In genomic region chr15:59644757-59645156, GRCh38 we compare ENCODE assay signal across 34 cellular contexts. TPM values are rescaled to one million over a fixed set of nuclear protein-coding genes. Genes with fewer than 3 reads are reported as not detected.
DNase-seq lines count a peak whose midpoint lies in the region; ATAC-seq, FAIRE-seq and TF ChIP-seq lines count a peak whose summit lies in the region.
"Had no signal": no experiment of that assay in that cellular context is flagged by ENCODE, and none has a peak within 500 bp of the region (broad histone marks: within the 10 kb centered on the region; RNA-seq: fewer than 3 reads in every experiment).

No MANE protein-coding gene starts in this region.

- no peak for DNase-seq in activated CD4-positive, alpha-beta T cell treated with anti-CD3 and anti-CD28 coated beads for 36 hours
- DNase-seq in activated CD4-positive, alpha-beta T cell treated with anti-CD3 and anti-CD28 coated beads, Interleukin-2, amount 50 U/mL, for 1 hour = no peak
- no peak for DNase-seq in HFFc6
- DNase-seq in astrocyte (ENCODE audit: low read depth) = peak; percentile 16
- DNase-seq in mucosa of descending colon = no peak
- DNase-seq in NOMO-1 treated with dmso at 0.1 percent for 144 hours (lab: John Stamatoyannopoulos, UW; ENCODE audit: unreplicated experiment) = no peak
- no peak for DNase-seq in trophoblast cell
- no peak for DNase-seq in T-helper 2 cell
- DNase-seq: 8988T; activated CD4-positive, alpha-beta T cell treated with anti-CD3 and anti-CD28 coated beads, Interleukin-2, amount 50 U/mL, for 48 hours; activated CD8-positive, alpha-beta memory T cell treated with anti-CD3 and anti-CD28 coated beads, Interleukin-2, amount 50 U/mL, for 48 hours; activated effector memory CD4-positive, alpha-beta T cell treated with anti-CD3 and anti-CD28 coated beads, Interleukin-2, amount 50 U/mL, for 16 hours; aorta; CD4-positive, CD25-positive, alpha-beta regulatory T cell; central memory CD4-positive, alpha-beta T cell; DMS 273 treated with DMSO at 0.1 percent for 48 hours; midbrain; NCI-H1092; NCI-H1694 treated with DMSO at 0.1 percent for 48 hours; NCI-H524; ovary; PC-3; retina; Right ventricle myocardium superior; stimulated activated CD4-positive, alpha-beta T cell treated with anti-CD3 and anti-CD28 coated beads, Interleukin-1b, Interleukin-23, amount 100 ng/mL, for 48 hours; T1000; tibial artery had no signal

- peaks cover 32% of the 10 kb centered on the region for H3K36me3 Mint-ChIP-seq in activated CD4-positive, alpha-beta T cell treated with anti-CD3 and anti-CD28 coated beads for 36 hours (ENCODE audit: low read depth)
- H3K36me3 Mint-ChIP-seq in HFFc6 (ENCODE audit: low read depth) (peaks cover 19% of the 10 kb centered on the region), astrocyte (ENCODE audit: low read depth, unreplicated experiment) (no peaks in the 10 kb centered on the region)

- no peak overlapping the region for H3K23ac ChIP-seq in trophoblast cell (ENCODE audit: low read length)

- H2AFZ ChIP-seq in astrocyte (ENCODE audit: low read depth, low read length) (no peak overlapping the region), trophoblast cell (ENCODE audit: insufficient read depth, low read length, poor library complexity) (no peak overlapping the region)
- H2AFZ ChIP-seq: GM23338 had no signal

- no peak overlapping the region for H3K4me3 ChIP-seq in astrocyte (ENCODE audit: insufficient read depth, low read depth, low read length)
- no peak overlapping the region for H3K4me3 ChIP-seq in mucosa of descending colon
- no peak overlapping the region for H3K4me3 ChIP-seq in trophoblast cell (ENCODE audit: low read depth, low read length)
- H3K4me3 ChIP-seq: GM23338, ovary, smooth muscle cell, tibial artery had no signal

- no peak overlapping the region for H3K27ac ChIP-seq in astrocyte (ENCODE audit: low read depth, low read length)
- no peak overlapping the region for H3K27ac ChIP-seq in trophoblast cell (ENCODE audit: low read depth, low read length)
- H3K27ac ChIP-seq: ovary, tibial artery had no signal

- intact Hi-C loops in activated CD4-positive, alpha-beta T cell treated with anti-CD3 and anti-CD28 coated beads for 36 hours (cut with DNase I, micrococcal nuclease) = loop anchor here in 1 of 2 experiments (5.0 kb wide), 2 partner anchors 62 to 112 kb away; no protein-coding TSS in a partner anchor
- intact Hi-C loops in mucosa of descending colon (cut with DNase I, micrococcal nuclease) = no loop called here

- H3K36me3 ChIP-seq in astrocyte (ENCODE audit: insufficient read depth, low read length) (peaks cover 36% of the 10 kb centered on the region), mucosa of descending colon (ENCODE audit: low read depth) (peaks cover 9% of the 10 kb centered on the region), trophoblast cell (ENCODE audit: control insufficient read depth in 1 of 2, insufficient read depth in 2 of 2, low read length in 2 of 2) (peaks cover 14 to 19% of the 10 kb centered on the region in 2 experiments)
- H3K36me3 ChIP-seq: ovary had no signal

- H3K79me2 ChIP-seq in astrocyte (ENCODE audit: insufficient read depth, low read length) (peaks cover 8% of the 10 kb centered on the region), trophoblast cell (ENCODE audit: control insufficient read depth, insufficient read depth, low read length, poor library complexity) (no peaks in the 10 kb centered on the region)

- H2BK5ac ChIP-seq in trophoblast cell (ENCODE audit: low read depth, low read length, poor library complexity) = no peak overlapping the region

- H4K8ac ChIP-seq in trophoblast cell (ENCODE audit: low read depth, low read length) = no peak overlapping the region

- TF ChIP-seq CTCF in HFFc6 (IDR thresholded peaks at IDR 0.05) (no peak), astrocyte (IDR thresholded peaks at IDR 0.05; ENCODE audit: insufficient read depth, low read depth, low read length) (no peak), mucosa of descending colon (IDR thresholded peaks at IDR 0.05) (no peak)

- H3K18ac ChIP-seq in trophoblast cell (ENCODE audit: low read length) = no peak overlapping the region

- no peak overlapping the region for H2AK5ac ChIP-seq in trophoblast cell (ENCODE audit: low read length)

- H3K27ac Mint-ChIP-seq in activated CD4-positive, alpha-beta T cell treated with anti-CD3 and anti-CD28 coated beads for 36 hours = peak overlapping the region; percentile 6
- H3K27ac Mint-ChIP-seq in HFFc6 (peak overlapping the region; percentile 10; the same call in 1 of the 2 replicates), astrocyte (ENCODE audit: unreplicated experiment) (peak overlapping the region; percentile 4)
- H3K27ac Mint-ChIP-seq: CD4-positive, CD25-positive, alpha-beta regulatory T cell; dendritic cell treated with granulocyte-macrophage colony-stimulating factor and Interleukin-4, amounts not matched to agents 40 ng/mL and 50 ng/mL, for 4 days; GM23338; natural killer cell treated with Interleukin-12 subunit alpha and Interleukin-12 subunit beta and Interleukin-15 and Interleukin-18, amount 100 ng/mL, for 72 hours had no signal

- H3K14ac ChIP-seq in trophoblast cell (ENCODE audit: low read length) = no peak overlapping the region

- H3K4me1 ChIP-seq in astrocyte (ENCODE audit: insufficient read depth, low read length) = no peaks in the 10 kb centered on the region
- H3K4me1 ChIP-seq in mucosa of descending colon (ENCODE audit: low read depth) = no peaks in the 10 kb centered on the region
- H3K4me1 ChIP-seq in trophoblast cell (ENCODE audit: control insufficient read depth in 1 of 2, insufficient read depth in 2 of 2, low read length in 2 of 2) = no peaks in the 10 kb centered on the region
- H3K4me1 ChIP-seq: tibial artery had no signal

- ATAC-seq in activated CD4-positive, alpha-beta T cell treated with anti-CD3 and anti-CD28 coated beads for 36 hours = peak; percentile 47
- peak; percentile 43 for ATAC-seq in mucosa of descending colon
- ATAC-seq: GM23338; natural killer cell treated with Interleukin-12 subunit alpha and Interleukin-12 subunit beta and Interleukin-15 and Interleukin-18, amount 100 ng/mL, for 72 hours; PC-3 had no signal

- H3K4me2 ChIP-seq in astrocyte (ENCODE audit: low read length) (no peak overlapping the region), trophoblast cell (ENCODE audit: low read length) (no peak overlapping the region)
- H3K4me2 ChIP-seq: GM23338, smooth muscle cell had no signal

- H3K4ac ChIP-seq in trophoblast cell (ENCODE audit: low read depth, low read length) = no peak overlapping the region

- H3K9me3 ChIP-seq in astrocyte (ENCODE audit: insufficient read depth, low read depth, low read length) (no peaks in the 10 kb centered on the region), mucosa of descending colon (no peaks in the 10 kb centered on the region), trophoblast cell (ENCODE audit: insufficient read depth, low read depth, low read length) (no peaks in the 10 kb centered on the region)
- H3K9me3 ChIP-seq: ovary, tibial artery had no signal

- H2BK12ac ChIP-seq in trophoblast cell (ENCODE audit: low read length) = no peak overlapping the region

- H3K4me3 Mint-ChIP-seq in activated CD4-positive, alpha-beta T cell treated with anti-CD3 and anti-CD28 coated beads for 36 hours = no peak overlapping the region
- H3K4me3 Mint-ChIP-seq in HFFc6 = no peak overlapping the region
- no peak overlapping the region for H3K4me3 Mint-ChIP-seq in astrocyte (ENCODE audit: unreplicated experiment)
- H3K4me3 Mint-ChIP-seq: CD4-positive, CD25-positive, alpha-beta regulatory T cell; dendritic cell treated with granulocyte-macrophage colony-stimulating factor and Interleukin-4, amounts not matched to agents 40 ng/mL and 50 ng/mL, for 4 days; GM23338; natural killer cell treated with Interleukin-12 subunit alpha and Interleukin-12 subunit beta and Interleukin-15 and Interleukin-18, amount 100 ng/mL, for 72 hours had no signal

- H3K9ac ChIP-seq in astrocyte (ENCODE audit: low read length) (no peak overlapping the region), trophoblast cell (ENCODE audit: low read length) (no peak overlapping the region)

- no peak overlapping the region for H4K12ac ChIP-seq in trophoblast cell (ENCODE audit: low read depth, low read length)

- H3K4me1 Mint-ChIP-seq in activated CD4-positive, alpha-beta T cell treated with anti-CD3 and anti-CD28 coated beads for 36 hours = peaks cover 10% of the 10 kb centered on the region
- H3K4me1 Mint-ChIP-seq in HFFc6 (ENCODE audit: low read depth) (peaks cover 24% of the 10 kb centered on the region), astrocyte (ENCODE audit: low read depth, unreplicated experiment) (peaks cover 9% of the 10 kb centered on the region)
- H3K4me1 Mint-ChIP-seq: GM23338 had no signal

- no peaks in the 10 kb centered on the region for H3K27me3 Mint-ChIP-seq in activated CD4-positive, alpha-beta T cell treated with anti-CD3 and anti-CD28 coated beads for 36 hours
- no peaks in the 10 kb centered on the region for H3K27me3 Mint-ChIP-seq in HFFc6 (ENCODE audit: insufficient read depth)
- no peaks in the 10 kb centered on the region for H3K27me3 Mint-ChIP-seq in astrocyte (ENCODE audit: low read depth, unreplicated experiment)
- H3K27me3 Mint-ChIP-seq: CD4-positive, CD25-positive, alpha-beta regulatory T cell; dendritic cell treated with granulocyte-macrophage colony-stimulating factor and Interleukin-4, amounts not matched to agents 40 ng/mL and 50 ng/mL, for 4 days; natural killer cell treated with Interleukin-12 subunit alpha and Interleukin-12 subunit beta and Interleukin-15 and Interleukin-18, amount 100 ng/mL, for 72 hours had no signal

- no peak overlapping the region for H2BK120ac ChIP-seq in trophoblast cell (ENCODE audit: insufficient read depth, low read length, poor library complexity)

- H3K79me1 ChIP-seq in trophoblast cell (ENCODE audit: low read length) = no peaks in the 10 kb centered on the region

- WGBS in trophoblast cell (ENCODE audit: extremely low coverage, insufficient coverage, insufficient read length) = no CpG with 5 or more reads among the region's 4 CpGs

- CTCF ChIA-PET in activated CD4-positive, alpha-beta T cell treated with anti-CD3 and anti-CD28 coated beads for 36 hours (lab: Charles Lee) = interaction anchor here (0.5 to 4.1 kb wide), 2 partner anchors 112 to 492 kb away, joined by 4 to 24 read pairs; no protein-coding TSS in a partner anchor

- POLR2A ChIA-PET in activated CD4-positive, alpha-beta T cell treated with anti-CD3 and anti-CD28 coated beads for 36 hours (lab: Charles Lee) = interaction anchor here (0.6 kb wide), 1 partner anchor 10 kb away, joined by 3 read pairs; no protein-coding TSS in a partner anchor

- no peak for FAIRE-seq in astrocyte (lab: Jason Lieb, UNC)
- FAIRE-seq: islet of Langerhans had no signal

- H4K91ac ChIP-seq in trophoblast cell (ENCODE audit: low read depth, low read length) = no peak overlapping the region

- H3K27me3 ChIP-seq in astrocyte (ENCODE audit: insufficient read depth, low read length) = no peaks in the 10 kb centered on the region
- no peaks in the 10 kb centered on the region for H3K27me3 ChIP-seq in trophoblast cell (ENCODE audit: insufficient read depth, low read length)
- H3K27me3 ChIP-seq: ovary, tibial artery had no signal

- no peaks in the 10 kb centered on the region for H3K9me3 Mint-ChIP-seq in activated CD4-positive, alpha-beta T cell treated with anti-CD3 and anti-CD28 coated beads for 36 hours (ENCODE audit: low read depth)
- H3K9me3 Mint-ChIP-seq in HFFc6 (no peaks in the 10 kb centered on the region), astrocyte (ENCODE audit: unreplicated experiment) (no peaks in the 10 kb centered on the region)
- H3K9me3 Mint-ChIP-seq: CD4-positive, CD25-positive, alpha-beta regulatory T cell; dendritic cell treated with granulocyte-macrophage colony-stimulating factor and Interleukin-4, amounts not matched to agents 40 ng/mL and 50 ng/mL, for 4 days; GM23338; natural killer cell treated with Interleukin-12 subunit alpha and Interleukin-12 subunit beta and Interleukin-15 and Interleukin-18, amount 100 ng/mL, for 72 hours had no signal

- H4K20me1 ChIP-seq in astrocyte (ENCODE audit: insufficient read depth, low read length) = peaks cover 10% of the 10 kb centered on the region

RNA-seq across cellular contexts. Expression of gene GTF2A2, which starts 12.6 kb away (rescaled TPM):
- total RNA-seq in activated CD4-positive, alpha-beta T cell treated with anti-CD3 and anti-CD28 coated beads for 36 hours = 100 to 1,000 TPM; 167 to 198 TPM
- total RNA-seq in HFFc6 (2021; fragmentation: NEBNext Ultra II Directional; extraction: Animal tissue kit (Norgen Biotek cat#: 25700)) = 100 to 1,000 TPM; 162 to 183 (median 183) TPM
- total RNA-seq in astrocyte (128 and 152 TPM in 2 replicates), mucosa of descending colon (100 to 1,000 TPM in 1 of 3 donors, 10 to 100 TPM in 2; 87.8 to 145 (median 99.6) TPM)
- polyA plus RNA-seq in trophoblast cell (2013) = 163 and 188 TPM in 2 replicates

RNA-seq across cellular contexts. Expression of gene GCNT3, which starts 33.2 kb away (rescaled TPM):
- not detected for total RNA-seq in activated CD4-positive, alpha-beta T cell treated with anti-CD3 and anti-CD28 coated beads for 36 hours
- total RNA-seq in HFFc6 (2021; fragmentation: NEBNext Ultra II Directional; extraction: Animal tissue kit (Norgen Biotek cat#: 25700)) = not detected
- total RNA-seq in astrocyte = 1.3 and 1.8 TPM in 2 replicates
- 100 to 1,000 TPM; 239 to 506 (median 426) TPM for total RNA-seq in mucosa of descending colon
- polyA plus RNA-seq in trophoblast cell (2013) = not detected in 2 replicates
- total RNA-seq: aorta; CD4-positive, CD25-positive, alpha-beta regulatory T cell; G401; glomerular endothelial cell; GM23338; natural killer cell treated with Interleukin-12 subunit alpha and Interleukin-12 subunit beta and Interleukin-15 and Interleukin-18, amount 100 ng/mL, for 72 hours; Right ventricle myocardium superior; smooth muscle cell had no signal
- polyA plus RNA-seq: GM23338, smooth muscle cell had no signal

RNA-seq across cellular contexts. Expression of gene BNIP2, which starts 44.4 kb away (rescaled TPM):
- 10 to 100 TPM; 51.9 to 61.5 TPM for total RNA-seq in activated CD4-positive, alpha-beta T cell treated with anti-CD3 and anti-CD28 coated beads for 36 hours
- 10 to 100 TPM; 60.8 to 68.0 (median 63.5) TPM for total RNA-seq in HFFc6 (2021; fragmentation: NEBNext Ultra II Directional; extraction: Animal tissue kit (Norgen Biotek cat#: 25700))
- total RNA-seq in astrocyte = 67.1 and 73.1 TPM in 2 replicates
- 10 to 100 TPM; 59.8 to 98.4 (median 69.9) TPM for total RNA-seq in mucosa of descending colon
- polyA plus RNA-seq in trophoblast cell (2013) = 76.8 and 78.3 TPM in 2 replicates

Comparison
In these comparisons a context has a peak if more than half of its experiments do, and no peak if none do; other contexts are left out.
1. RNA of gene GCNT3, which starts 33.2 kb away (total RNA-seq): 239 to 506 TPM in mucosa of descending colon; 1.3 to 1.8 TPM in astrocyte, not detected in HFFc6 and not detected in activated CD4-positive, alpha-beta T cell treated with anti-CD3 and anti-CD28 coated beads for 36 hours; every median in the first group is over 10 times any median in the second.
2. Peak in every context shown above with its lines, with median percentiles within 50 percentile points of each other: H3K27ac Mint-ChIP-seq.